ENCODE assay signal across 17 cellular contexts in genomic region chr7:151686016-151686766, GRCh38.
DNase-seq lines count a peak whose midpoint lies in the region; ATAC-seq and TF ChIP-seq lines count a peak whose summit lies in the region.
"Had no signal": no experiment of that assay in that cellular context is flagged by ENCODE, and none has a peak within 500 bp of the region (broad histone marks: within the 10 kb centered on the region; RNA-seq: fewer than 3 reads in every experiment).

No MANE protein-coding gene starts in this region.

- H3K4me1 ChIP-seq in Caco-2 (peaks cover 20% of the 10 kb centered on the region), RWPE2 (ENCODE audit: insufficient read depth, poor library complexity, severe bottlenecking) (peaks cover 24% of the 10 kb centered on the region), psoas muscle (peaks cover 13% of the 10 kb centered on the region)
- H3K4me1 ChIP-seq: right lobe of liver had no signal

- ATAC-seq in RWPE2 (ENCODE audit: low read depth) (no peak), left ventricle myocardium superior (peak; percentile 53), psoas muscle (peak in 3 of 4 donors; percentile 31 to 57 (median 42)), HG02588 (IDR thresholded peaks at IDR 0.05; ENCODE audit: unreplicated experiment) (no peak), natural killer cell (no peak)
- ATAC-seq: right lobe of liver had no signal

- H3K27ac ChIP-seq in RWPE2 (ENCODE audit: poor library complexity, severe bottlenecking) = peak overlapping the region; percentile 87
- H3K27ac ChIP-seq in psoas muscle = peak overlapping the region; percentile 27
- H3K27ac ChIP-seq: right lobe of liver, VCaP had no signal

- H3K27me3 ChIP-seq in Caco-2 (replicated peaks; ENCODE audit: control insufficient read depth, insufficient read depth, low read length) = no peaks in the 10 kb centered on the region
- no peaks in the 10 kb centered on the region for H3K27me3 ChIP-seq in RWPE2 (ENCODE audit: insufficient read depth, poor library complexity, severe bottlenecking)
- H3K27me3 ChIP-seq in psoas muscle (ENCODE audit: insufficient read depth in 3 of 3, low read length in 2 of 3) = no peaks in the 10 kb centered on the region
- H3K27me3 ChIP-seq: right lobe of liver had no signal

- H3K4me3 Mint-ChIP-seq in Caco-2 (ENCODE audit: unreplicated experiment) (no peak overlapping the region), natural killer cell (no peak overlapping the region)
- H3K4me3 Mint-ChIP-seq: brain had no signal

- intact Hi-C loops in Caco-2 (cut with micrococcal nuclease; ENCODE audit: unreplicated experiment) = no loop called here
- intact Hi-C loops in left ventricle myocardium superior (cut with micrococcal nuclease) = no loop called here
- intact Hi-C loops in psoas muscle (cut with DNase I) = no loop called here
- intact Hi-C loops in natural killer cell (cut with micrococcal nuclease) = no loop called here

- 55 to 58% (median 55%) methylated on average over 13 of the region's 13 CpGs for WGBS in psoas muscle, 3 donors

- H3K4me3 ChIP-seq in Caco-2 (ENCODE audit: low read depth, low read length) (no peak overlapping the region), RWPE2 (ENCODE audit: severe bottlenecking) (no peak overlapping the region), psoas muscle (no peak overlapping the region)
- H3K4me3 ChIP-seq: right lobe of liver had no signal

- DNase-seq in Caco-2 (no peak), RWPE2 (ENCODE audit: low spot score) (no peak), left ventricle myocardium superior (peak; percentile 65), psoas muscle (no peak), natural killer cell (no peak), NCI-H1417 (lab: John Stamatoyannopoulos, UW) (no peak)
- no peak for DNase-seq in stimulated activated naive CD4-positive, alpha-beta T cell (lab: John Stamatoyannopoulos, UW)
- DNase-seq: activated gamma-delta T cell treated with Interleukin-2 at 50 U/mL for 16 hours; effector CD8-positive, alpha-beta T cell; GF-D8; KBM-7; NCI-H1436 treated with DMSO at 0.1 percent for 48 hours; NCI-H446 treated with DMSO at 0.1 percent for 48 hours; right lobe of liver had no signal

- H3K27me3 Mint-ChIP-seq in Caco-2 (ENCODE audit: insufficient read depth, unreplicated experiment) (no peaks in the 10 kb centered on the region), natural killer cell (ENCODE audit: low read depth in 2 of 2) (no peaks in the 10 kb centered on the region)
- H3K27me3 Mint-ChIP-seq: brain had no signal

- no TSS peak for BruUV-seq in Caco-2 (replicated peaks; lab: Mats Ljungman, UMichigan)

- H3K36me3 Mint-ChIP-seq in Caco-2 (ENCODE audit: insufficient read depth, unreplicated experiment) (peaks cover 5% of the 10 kb centered on the region), natural killer cell (no peaks in the 10 kb centered on the region)
- H3K36me3 Mint-ChIP-seq: brain had no signal

- H3K9me3 Mint-ChIP-seq in Caco-2 (ENCODE audit: unreplicated experiment) (no peaks in the 10 kb centered on the region), natural killer cell (no peaks in the 10 kb centered on the region)

- POLR2A ChIA-PET in Caco-2 (lab: Charles Lee) = no interaction called here

- TF ChIP-seq CTCF in Caco-2 (IDR thresholded peaks at IDR 0.05; ENCODE audit: insufficient read depth in 1 of 2, low read depth in 1 of 2, low read length in 1 of 2, severe bottlenecking in 1 of 2, unreplicated experiment in 1 of 2) (no peak), RWPE2 (IDR thresholded peaks at IDR 0.05; ENCODE audit: poor library complexity, severe bottlenecking) (no peak), psoas muscle (IDR thresholded peaks at IDR 0.05) (no peak), natural killer cell (IDR thresholded peaks at IDR 0.05) (no peak)

- CTCF ChIA-PET in Caco-2 (lab: Charles Lee) = interaction anchor here (0.6 to 1.1 kb wide), 2 partner anchors 73 to 179 kb away, joined by 3 read pairs; no protein-coding TSS in a partner anchor

- H3K9me3 ChIP-seq in Caco-2 (no peaks in the 10 kb centered on the region), RWPE2 (ENCODE audit: severe bottlenecking) (no peaks in the 10 kb centered on the region), psoas muscle (no peaks in the 10 kb centered on the region)
- H3K9me3 ChIP-seq: right lobe of liver had no signal

- H3K36me3 ChIP-seq in Caco-2 (ENCODE audit: control insufficient read depth, insufficient read depth, low read length) (no peaks in the 10 kb centered on the region), RWPE2 (ENCODE audit: low read depth) (no peaks in the 10 kb centered on the region), psoas muscle (ENCODE audit: insufficient read depth in 1 of 2, low read depth in 1 of 2) (no peaks in the 10 kb centered on the region)

- peaks cover 20% of the 10 kb centered on the region for H3K4me1 Mint-ChIP-seq in Caco-2 (ENCODE audit: low read depth, unreplicated experiment)
- peaks cover 5 to 9% of the 10 kb centered on the region in 2 donors for H3K4me1 Mint-ChIP-seq in natural killer cell

- H3K27ac Mint-ChIP-seq in Caco-2 (ENCODE audit: unreplicated experiment) (peak overlapping the region; percentile 98), natural killer cell (no peak overlapping the region)

Comparison
In these comparisons a context has a peak if more than half of its experiments do, and no peak if none do; other contexts are left out.
1. ATAC-seq: peak in left ventricle myocardium superior (single experiment) and psoas muscle (3 of 4); none in RWPE2 (single experiment), HG02588 (single experiment) and natural killer cell (0 of 3).